ENCODE assay signal across 1 cellular context in the genomic region with DNA sequence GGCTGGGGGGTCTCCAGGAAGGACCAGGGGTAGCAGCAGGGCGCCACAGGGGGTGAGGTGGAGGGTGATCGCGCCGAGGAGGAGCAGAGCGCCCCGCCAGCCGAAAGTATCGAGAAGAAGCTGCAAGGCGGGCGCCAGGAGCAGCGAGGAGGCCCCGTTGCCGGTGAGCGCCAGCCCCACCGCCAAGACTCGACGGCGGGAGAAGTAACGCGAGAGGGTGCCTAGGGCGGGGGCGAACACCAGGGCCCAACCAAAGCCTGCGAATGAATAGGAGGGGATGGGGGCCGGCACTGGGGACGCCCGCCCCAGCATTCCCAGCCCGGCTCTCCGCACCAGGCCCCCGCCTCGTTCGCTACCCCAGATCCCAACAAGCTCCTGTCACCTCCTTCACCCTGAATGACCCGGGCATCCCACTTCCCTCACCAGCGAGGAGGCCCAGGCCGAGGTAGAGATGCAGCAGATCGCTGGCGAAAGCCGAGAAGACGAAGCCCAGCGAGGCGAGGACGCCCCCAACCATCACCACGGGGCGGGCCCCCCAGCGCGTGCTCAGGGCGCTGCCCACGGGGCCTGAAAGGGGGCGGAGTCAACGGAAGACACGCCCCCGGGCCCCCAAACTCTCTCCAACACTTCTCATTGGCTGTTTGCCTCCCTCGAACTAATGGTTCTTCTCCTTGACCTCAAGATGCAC.
TF ChIP-seq lines count a peak whose summit lies in the region.

No MANE protein-coding gene starts in this region.

TF ChIP-seq in GM12878, 131 proteins besides CTCF, POLR2A, EP300 and RAD21:
- TF ChIP-seq RCOR1 (conservative IDR thresholded peaks at IDR 0.05; ENCODE audit: low read depth, low read length) (no peak), HDGF (IDR thresholded peaks at IDR 0.05) (no peak), NBN (IDR thresholded peaks at IDR 0.05) (no peak), CREM (IDR thresholded peaks at IDR 0.05; ENCODE audit: low read depth) (0 out of 2 replicates have a peak, but pooled peaks have one; percentile 5), POLR2AphosphoS2 (IDR thresholded peaks at IDR 0.05; ENCODE audit: low read depth, low read length) (0 out of 2 replicates have a peak, but pooled peaks have one; percentile 22), EGR1 (IDR thresholded peaks at IDR 0.05; ENCODE audit: borderline replicate concordance in 1 of 2, low read depth in 2 of 2, low read length in 2 of 2) (peak in 1 of 2 experiments; percentile 23; a peak in 1 of 3 replicates), BHLHE40 (IDR thresholded peaks at IDR 0.05; ENCODE audit: borderline replicate concordance in 1 of 2, low read depth in 2 of 2, low read length in 1 of 2) (peak in 1 of 2 experiments; percentile 47; a peak in 1 of 4 replicates), NFIC (IDR thresholded peaks at IDR 0.05; ENCODE audit: low read depth, low read length) (no peak)
